Comparison of ENCODE assay signal across 8 cellular contexts in genomic region chr11:2196970-2197770, GRCh38. TPM values are rescaled to one million over a fixed set of nuclear protein-coding genes. Genes with fewer than 3 reads are reported as not detected.
A peak's percentile ranks its signal among the peaks of the same experiment; 100 is the strongest.
DNase-seq lines count a peak whose midpoint lies in the region; ATAC-seq and TF ChIP-seq lines count a peak whose summit lies in the region.

No MANE protein-coding gene starts in this region.

- no peaks in the 10 kb centered on the region for H4K20me1 ChIP-seq in hepatocyte (ENCODE audit: insufficient read depth, poor library complexity, severe bottlenecking)

- no peak overlapping the region for H2AFZ ChIP-seq in hepatocyte

- H3K27ac ChIP-seq in ascending aorta (no peak overlapping the region), hepatocyte (no peak overlapping the region)

- peak; percentile 90 for TF ChIP-seq CTCF in GM12875 (IDR thresholded peaks at IDR 0.05; ENCODE audit: borderline replicate concordance, insufficient read depth, low read depth, low read length)
- peak; percentile 69 to 86 (median 85) for TF ChIP-seq CTCF in ascending aorta (IDR thresholded peaks at IDR 0.05)
- TF ChIP-seq CTCF in hepatocyte (IDR thresholded peaks at IDR 0.05; ENCODE audit: poor library complexity), result peak; percentile 99

- intact Hi-C loops in ascending aorta (cut with DNase I), result loop anchor here (1.0 to 5.0 kb wide), 3 partner anchors 105 to 334 kb away; partner anchors contain the start of genes C11orf21 and TSPAN32

- no peaks in the 10 kb centered on the region for H3K9me2 ChIP-seq in hepatocyte (replicated peaks; ENCODE audit: insufficient read depth)

- H3K4me2 ChIP-seq in hepatocyte, result no peak overlapping the region

- no peaks in the 10 kb centered on the region for H3K27me3 ChIP-seq in ascending aorta
- H3K27me3 ChIP-seq in hepatocyte, result no peaks in the 10 kb centered on the region

- 43% methylated on average over 19 of the region's 23 CpGs for WGBS in hepatocyte (ENCODE audit: low lambda C conversion rate, missing lambda C conversion rate)

- H3K4me1 ChIP-seq in ascending aorta, result no peaks in the 10 kb centered on the region
- H3K4me1 ChIP-seq in hepatocyte (ENCODE audit: insufficient read depth), result no peaks in the 10 kb centered on the region

- H3K79me2 ChIP-seq in hepatocyte, result no peaks in the 10 kb centered on the region

- H3K4me3 ChIP-seq in GM12875 (ENCODE audit: low read depth, low read length), result no peak overlapping the region
- no peak overlapping the region for H3K4me3 ChIP-seq in ascending aorta
- H3K4me3 ChIP-seq in hepatocyte, result no peak overlapping the region

- ATAC-seq in HG03460 (IDR thresholded peaks at IDR 0.05; ENCODE audit: unreplicated experiment), result no peak
- ATAC-seq in GM21515 (IDR thresholded peaks at IDR 0.05; ENCODE audit: unreplicated experiment), result no peak

- DNase-seq in NCI-H128 (lab: John Stamatoyannopoulos, UW; ENCODE audit: unreplicated experiment) (peak; percentile 4), T-helper 9 cell (peak; percentile 54), ascending aorta (ENCODE audit: low spot score in 2 of 2) (peak; percentile 17 to 84), hepatocyte (ENCODE audit: low spot score) (peak; percentile 93), smooth muscle cell of the brain vasculature (ENCODE audit: low read depth, low spot score) (peak; percentile 31)

- no peaks in the 10 kb centered on the region for H3K36me3 ChIP-seq in ascending aorta
- no peaks in the 10 kb centered on the region for H3K36me3 ChIP-seq in hepatocyte (replicated peaks; ENCODE audit: insufficient read depth, low read depth)

- H3K9me3 ChIP-seq in ascending aorta (no peaks in the 10 kb centered on the region), hepatocyte (ENCODE audit: low read depth) (no peaks in the 10 kb centered on the region)

RNA-seq across cellular contexts. Expression of gene TH, which starts 25.6 kb away (rescaled TPM):
- total RNA-seq in ascending aorta (not detected), hepatocyte (0.92 and 2.6 TPM in 2 replicates)
- polyA plus RNA-seq in hepatocyte, result 5.6 and 15.3 TPM in 2 replicates

RNA-seq across cellular contexts. Expression of gene INS, which starts 36.2 kb away (rescaled TPM):
- total RNA-seq in ascending aorta, result not detected
- not detected in 2 replicates for total RNA-seq in hepatocyte
- not detected in 2 replicates for polyA plus RNA-seq in hepatocyte

RNA-seq across cellular contexts. Expression of gene IGF2, which starts 58.0 kb away (rescaled TPM):
- total RNA-seq in ascending aorta (124 TPM), hepatocyte (1,323 and 1,507 TPM in 2 replicates)
- 2,911 and 3,175 TPM in 2 replicates for polyA plus RNA-seq in hepatocyte

Comparison
In these comparisons a context has a peak if more than half of its experiments do, and no peak if none do; other contexts are left out.
1. DNase-seq: peak in every context shown above with its lines; median percentile 93 in hepatocyte; 54 in T-helper 9 cell; 50 in ascending aorta; 31 in smooth muscle cell of the brain vasculature; 4 in NCI-H128.
2. RNA of gene IGF2, which starts 58.0 kb away (total RNA-seq): 1,323 to 1,507 TPM in hepatocyte; 124 TPM in ascending aorta (single experiment); every median in the first group is over 10 times any median in the second.
3. Peak in every context shown above with its lines, with median percentiles within 50 percentile points of each other: CTCF ChIP-seq.